Comparison of ENCODE assay signal across 13 cellular contexts in the genomic region with DNA sequence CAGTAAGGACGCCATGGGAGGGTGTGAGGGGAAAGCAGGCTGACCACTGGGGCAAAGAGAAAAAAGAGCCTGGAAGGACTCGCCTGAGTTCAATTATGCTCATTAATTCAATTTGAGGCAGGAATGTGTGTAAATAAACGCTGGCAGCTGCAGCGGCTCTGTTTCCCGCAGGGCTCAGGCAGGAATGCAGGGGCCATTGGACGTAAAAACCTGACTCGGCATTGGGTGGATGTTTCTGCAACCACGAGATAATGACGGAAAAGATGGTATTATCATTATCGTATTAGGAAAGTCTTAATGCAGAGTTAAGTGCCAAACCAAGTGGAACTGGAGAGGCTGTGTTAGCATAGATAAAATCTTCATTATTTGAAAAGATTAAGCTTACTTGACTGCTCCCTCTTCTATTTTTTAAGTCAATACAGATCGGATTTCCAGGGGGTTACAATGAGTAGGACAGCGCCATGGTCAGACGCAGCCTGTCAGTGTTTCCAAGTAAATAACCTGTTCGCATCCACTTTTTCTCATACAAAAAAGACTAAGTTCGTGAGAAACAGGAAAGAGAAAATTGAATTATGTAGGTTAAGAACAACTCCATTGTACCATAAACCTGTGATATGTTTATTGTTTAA.
DNase-seq lines count a peak whose midpoint lies in the region; ATAC-seq, FAIRE-seq and TF ChIP-seq lines count a peak whose summit lies in the region.
"Had no signal": no experiment of that assay in that cellular context is flagged by ENCODE, and none has a peak within 500 bp of the region (broad histone marks: within the 10 kb centered on the region; RNA-seq: fewer than 3 reads in every experiment).

No MANE protein-coding gene starts in this region.

- peaks cover 31% of the 10 kb centered on the region for H3K4me1 ChIP-seq in HAP-1
- peaks cover 25% of the 10 kb centered on the region for H3K4me1 ChIP-seq in endodermal cell (ENCODE audit: control insufficient read depth, insufficient read depth, low read length)
- no peaks in the 10 kb centered on the region for H3K4me1 ChIP-seq in pancreas

- H3K27ac Mint-ChIP-seq in endodermal cell, result peak overlapping the region; percentile 3

- no peaks in the 10 kb centered on the region for H3K9me3 Mint-ChIP-seq in endodermal cell

- ATAC-seq in pancreas (peak; percentile 23 to 53 (median 37)), GM18868 (IDR thresholded peaks at IDR 0.05; ENCODE audit: unreplicated experiment) (no peak)

- no peak overlapping the region for H3K4me3 Mint-ChIP-seq in endodermal cell

- H3K9me3 ChIP-seq in HAP-1 (no peaks in the 10 kb centered on the region), endodermal cell (ENCODE audit: control insufficient read depth, low read length) (no peaks in the 10 kb centered on the region), pancreas (no peaks in the 10 kb centered on the region)

- H3K36me3 Mint-ChIP-seq in endodermal cell (ENCODE audit: low read depth), result no peaks in the 10 kb centered on the region

- H3K27me3 ChIP-seq in HAP-1 (ENCODE audit: low read depth), result peaks cover 3% of the 10 kb centered on the region; the same call in 1 of the 2 replicates
- no peaks in the 10 kb centered on the region for H3K27me3 ChIP-seq in endodermal cell (ENCODE audit: control insufficient read depth, insufficient read depth, low read length, poor library complexity, severe bottlenecking)
- no peaks in the 10 kb centered on the region for H3K27me3 ChIP-seq in pancreas

- WGBS in endodermal cell (ENCODE audit: insufficient coverage in 1 of 2, insufficient read length in 1 of 2), 2 experiments, result 70 to 72% methylated on average over 13 to 15 of the region's 15 CpGs
- WGBS in pancreas, 2 donors, result 13% methylated on average over 15 of the region's 15 CpGs

- H3K4me3 ChIP-seq in HAP-1, result no peak overlapping the region
- no peak overlapping the region for H3K4me3 ChIP-seq in endodermal cell (ENCODE audit: low read length)
- H3K4me3 ChIP-seq in pancreas, result no peak overlapping the region

- no peak for FAIRE-seq in pancreas (lab: Jason Lieb, UNC)

- DNase-seq in HAP-1 (ENCODE audit: low spot score in 2 of 2), result peak; percentile 85 to 95
- peak; percentile 72 to 80 for DNase-seq in NCI-H526 (lab: John Stamatoyannopoulos, UW)
- peak; percentile 74 for DNase-seq in endodermal cell
- no peak for DNase-seq in pancreas
- DNase-seq in activated gamma-delta T cell treated with Interleukin-2 at 50 U/mL for 16 hours, result no peak
- no peak for DNase-seq in activated CD4-positive, alpha-beta T cell treated with anti-CD3 and anti-CD28 coated beads, Interleukin-2, amount 50 U/mL, for 48 hours
- DNase-seq in stimulated activated CD4-positive, alpha-beta T cell treated with anti-CD3 and anti-CD28 coated beads, Interleukin-12 subunit alpha, Interleukin-12 subunit beta, amount 100 ng/mL, for 4 hours, result no peak
- DNase-seq: activated T-cell treated with anti-CD3 and anti-CD28 coated beads, Interleukin-2, amount 50 U/mL, for 48 hours; effector memory CD4-positive, alpha-beta T cell; Karpas-422; stimulated activated CD4-positive, alpha-beta T cell treated with anti-CD3 and anti-CD28 coated beads, Interleukin-15, amount 100 ng/mL, for 24 hours; substantia nigra had no signal

- peaks cover 74% of the 10 kb centered on the region for H3K4me1 Mint-ChIP-seq in endodermal cell

- H3K36me3 ChIP-seq in HAP-1 (replicated peaks), result no peaks in the 10 kb centered on the region
- H3K36me3 ChIP-seq in endodermal cell (ENCODE audit: control insufficient read depth, insufficient read depth, low read length), result no peaks in the 10 kb centered on the region
- no peaks in the 10 kb centered on the region for H3K36me3 ChIP-seq in pancreas

- in situ Hi-C loops in HAP-1 (cut with MboI; ENCODE audit: low sequenced_read_pairs), result no loop called here

- H3K27me3 Mint-ChIP-seq in endodermal cell (ENCODE audit: insufficient read depth), result no peaks in the 10 kb centered on the region

- intact Hi-C loops in pancreas (cut with DNase I), result no loop called here

- H3K27ac ChIP-seq in endodermal cell (ENCODE audit: low read depth, low read length), result no peak overlapping the region
- H3K27ac ChIP-seq in pancreas, result no peak overlapping the region

- H3K9ac ChIP-seq in endodermal cell (ENCODE audit: extremely low read depth, low read length, poor library complexity, severe bottlenecking), result no peak overlapping the region

- no peak for TF ChIP-seq CTCF in endodermal cell (conservative IDR thresholded peaks at IDR 0.05)
- no peak for TF ChIP-seq CTCF in pancreas (IDR thresholded peaks at IDR 0.05)

Comparison
In these comparisons a context has a peak if more than half of its experiments do, and no peak if none do; other contexts are left out.
1. DNase-seq: peak in HAP-1 (2 of 2), NCI-H526 (2 of 2) and endodermal cell (single experiment); none in pancreas (0 of 6), activated gamma-delta T cell treated with Interleukin-2 at 50 U/mL for 16 hours (single experiment), activated CD4-positive, alpha-beta T cell treated with anti-CD3 and anti-CD28 coated beads, Interleukin-2, amount 50 U/mL, for 48 hours (0 of 2) and stimulated activated CD4-positive, alpha-beta T cell treated with anti-CD3 and anti-CD28 coated beads, Interleukin-12 subunit alpha, Interleukin-12 subunit beta, amount 100 ng/mL, for 4 hours (single experiment).